8 cellular contexts compared by ENCODE assay signal in genomic region chr7:141074162-141074989, GRCh38. TPM values are rescaled to one million over a fixed set of nuclear protein-coding genes. Genes with fewer than 3 reads are reported as not detected.
DNase-seq lines count a peak whose midpoint lies in the region; ATAC-seq and TF ChIP-seq lines count a peak whose summit lies in the region.

No MANE protein-coding gene starts in this region.

- peaks cover 23% of the 10 kb centered on the region for H3K4me1 Mint-ChIP-seq in activated CD4-positive, alpha-beta memory T cell treated with anti-CD3 and anti-CD28 coated beads, Interleukin-2, amount 10 ng/mL, durations not matched to agents 7 days and 5 days

- CTCF ChIA-PET in activated CD4-positive, alpha-beta memory T cell treated with anti-CD3 and anti-CD28 coated beads, Interleukin-2, amount 10 ng/mL, durations not matched to agents 7 days and 5 days (lab: Charles Lee): interaction anchor here (1.3 kb wide), 1 partner anchor 48 kb away, joined by 3 read pairs; no protein-coding TSS in a partner anchor

- no peaks in the 10 kb centered on the region for H3K9me3 Mint-ChIP-seq in activated CD4-positive, alpha-beta memory T cell treated with anti-CD3 and anti-CD28 coated beads, Interleukin-2, amount 10 ng/mL, durations not matched to agents 7 days and 5 days

- POLR2A ChIA-PET in activated CD4-positive, alpha-beta memory T cell treated with anti-CD3 and anti-CD28 coated beads, Interleukin-2, amount 10 ng/mL, durations not matched to agents 7 days and 5 days (lab: Charles Lee): no interaction called here

- DNase-seq in Caki2 (ENCODE audit: low read depth) (peak; percentile 60), foreskin fibroblast (peak; percentile 10 to 45), nucleus accumbens (lab: John Stamatoyannopoulos, UW) (peak in 34 of 56 donors; percentile 5 to 65 (median 27))
- peak; percentile 41 for DNase-seq in activated CD4-positive, alpha-beta memory T cell treated with anti-CD3 and anti-CD28 coated beads, Interleukin-2, amount 10 ng/mL, durations not matched to agents 7 days and 5 days

- H3K27me3 Mint-ChIP-seq in activated CD4-positive, alpha-beta memory T cell treated with anti-CD3 and anti-CD28 coated beads, Interleukin-2, amount 10 ng/mL, durations not matched to agents 7 days and 5 days: peaks cover 41% of the 10 kb centered on the region

- peak overlapping the region; percentile 69 for H3K4me3 Mint-ChIP-seq in activated CD4-positive, alpha-beta memory T cell treated with anti-CD3 and anti-CD28 coated beads, Interleukin-2, amount 10 ng/mL, durations not matched to agents 7 days and 5 days

- TF ChIP-seq CTCF in foreskin fibroblast (IDR thresholded peaks at IDR 0.05; ENCODE audit: low read depth, low read length): no peak

- peak overlapping the region in 1 of 2 donors; percentile 14 for H3K4me3 ChIP-seq in foreskin fibroblast (ENCODE audit: low read depth in 1 of 2, low read length in 2 of 2)

- in situ Hi-C loops in Caki2 (cut with HindIII; ENCODE audit: low pct_unique_long_range_greater_than_20kb, low sequenced_read_pairs): no loop called here

- peak; percentile 39 for ATAC-seq in HG03354 (IDR thresholded peaks at IDR 0.05; ENCODE audit: poor library complexity, severe bottlenecking, unreplicated experiment)
- ATAC-seq in GM19452 (IDR thresholded peaks at IDR 0.05; ENCODE audit: unreplicated experiment): no peak
- ATAC-seq in HG02981 (IDR thresholded peaks at IDR 0.05; ENCODE audit: unreplicated experiment): no peak
- no peak for ATAC-seq in HG03108 (IDR thresholded peaks at IDR 0.05; ENCODE audit: unreplicated experiment)

- H3K27ac Mint-ChIP-seq in activated CD4-positive, alpha-beta memory T cell treated with anti-CD3 and anti-CD28 coated beads, Interleukin-2, amount 10 ng/mL, durations not matched to agents 7 days and 5 days: no peak overlapping the region

- H3K36me3 Mint-ChIP-seq in activated CD4-positive, alpha-beta memory T cell treated with anti-CD3 and anti-CD28 coated beads, Interleukin-2, amount 10 ng/mL, durations not matched to agents 7 days and 5 days (ENCODE audit: low read depth): no peaks in the 10 kb centered on the region

RNA-seq across cellular contexts. Expression of gene TMEM178B, which starts 0.5 kb away (rescaled TPM):
- 9.5 and 15.9 TPM in 2 replicates for total RNA-seq in Caki2 (2014; rRNA removed; shearing (Covaris generic); ENCODE audit: low replicate concordance)
- total RNA-seq in activated CD4-positive, alpha-beta memory T cell treated with anti-CD3 and anti-CD28 coated beads, Interleukin-2, amount 10 ng/mL, durations not matched to agents 7 days and 5 days: 1 to 10 TPM; 1.7 TPM

RNA-seq across cellular contexts. Expression of gene MRPS33, which starts 59.6 kb away (rescaled TPM):
- 60.0 and 72.5 TPM in 2 replicates for total RNA-seq in Caki2 (2014; rRNA removed; shearing (Covaris generic); ENCODE audit: low replicate concordance)
- 10 to 100 TPM; 58.5 to 68.3 TPM for total RNA-seq in activated CD4-positive, alpha-beta memory T cell treated with anti-CD3 and anti-CD28 coated beads, Interleukin-2, amount 10 ng/mL, durations not matched to agents 7 days and 5 days
